ENCODE assay signal across 19 cellular contexts in genomic region chr17:18042969-18043368, GRCh38.
"Had no signal": no experiment of that assay in that cellular context is flagged by ENCODE, and none has a peak within 500 bp of the region (broad histone marks: within the 10 kb centered on the region; RNA-seq: fewer than 3 reads in every experiment).

No MANE protein-coding gene starts in this region.

- H3K27ac Mint-ChIP-seq: activated CD4-positive, alpha-beta T cell treated with anti-CD3 and anti-CD28 coated beads, Interleukin-2, amount 10 ng/mL, durations not matched to agents 7 days and 5 days; activated CD8-positive, alpha-beta T cell treated with anti-CD3 and anti-CD28 coated beads, Interleukin-2, amount 10 ng/mL, durations not matched to agents 7 days and 5 days; activated naive CD8-positive, alpha-beta T cell treated with anti-CD3 and anti-CD28 coated beads, Interleukin-2, amount 10 ng/mL, durations not matched to agents 7 days and 5 days; T-helper 1 cell treated with Interleukin-12 subunit alpha and Interleukin-12 subunit beta and Interleukin-4 antibody, amounts not matched to agents 30 μg/mL and 1 μg/mL, for 36 hours had no signal

- H3K27me3 Mint-ChIP-seq: activated CD4-positive, alpha-beta T cell treated with anti-CD3 and anti-CD28 coated beads, Interleukin-2, amount 10 ng/mL, durations not matched to agents 7 days and 5 days; activated naive CD8-positive, alpha-beta T cell treated with anti-CD3 and anti-CD28 coated beads, Interleukin-2, amount 10 ng/mL, durations not matched to agents 7 days and 5 days; activated T-helper 17 cell treated with anti-CD3 and anti-CD28 coated beads, Interleukin-2, amount 50 U/mL, for 72 hours; naive thymus-derived CD4-positive, alpha-beta T cell had no signal

- H3K4me3 ChIP-seq: coronary artery, lung, thoracic aorta, upper lobe of right lung had no signal

- ATAC-seq: activated CD8-positive, alpha-beta T cell treated with anti-CD3 and anti-CD28 coated beads, Interleukin-2, amount 10 ng/mL, durations not matched to agents 7 days and 5 days; activated T-helper 17 cell treated with anti-CD3 and anti-CD28 coated beads, Interleukin-2, amount 50 U/mL, for 72 hours; naive thymus-derived CD4-positive, alpha-beta T cell; upper lobe of right lung had no signal

- H3K27me3 ChIP-seq: upper lobe of right lung had no signal

- H3K9me3 ChIP-seq: thoracic aorta, upper lobe of right lung had no signal

- H3K27ac ChIP-seq: coronary artery, thoracic aorta, upper lobe of right lung, VCaP had no signal

- DNase-seq: activated CD4-positive, alpha-beta T cell treated with anti-CD3 and anti-CD28 coated beads, Interleukin-2, amount 10 ng/mL, durations not matched to agents 7 days and 5 days; activated CD4-positive, CD25-positive, alpha-beta regulatory T cell treated with anti-CD3 and anti-CD28 coated beads, Interleukin-2, amount 50 U/mL, for 72 hours; activated CD8-positive, alpha-beta T cell treated with anti-CD3 and anti-CD28 coated beads, Interleukin-2, amount 10 ng/mL, durations not matched to agents 7 days and 5 days; activated naive CD4-positive, alpha-beta T cell treated with Interleukin-2 at 50 U/mL for 16 hours; activated naive CD8-positive, alpha-beta T cell treated with anti-CD3 and anti-CD28 coated beads, Interleukin-2, amount 10 ng/mL, durations not matched to agents 7 days and 5 days; activated T-cell treated with anti-CD3 and anti-CD28 coated beads, Interleukin-2, amount 50 U/mL, for 1 hour; amniotic stem cell; cerebellar nuclear complex; kidney; stimulated activated CD4-positive, alpha-beta T cell treated with anti-CD3 and anti-CD28 coated beads, Interleukin-4, amount 100 ng/mL, for 1 hour; stimulated activated naive CD4-positive, alpha-beta T cell treated with Interleukin-2 at 50 U/mL for 16 hours; upper lobe of right lung had no signal

- H3K9me3 Mint-ChIP-seq: activated CD4-positive, alpha-beta T cell treated with anti-CD3 and anti-CD28 coated beads, Interleukin-2, amount 10 ng/mL, durations not matched to agents 7 days and 5 days; activated naive CD8-positive, alpha-beta T cell treated with anti-CD3 and anti-CD28 coated beads, Interleukin-2, amount 10 ng/mL, durations not matched to agents 7 days and 5 days; activated T-helper 17 cell treated with anti-CD3 and anti-CD28 coated beads, Interleukin-2, amount 50 U/mL, for 72 hours; T-helper 1 cell treated with Interleukin-12 subunit alpha and Interleukin-12 subunit beta and Interleukin-4 antibody, amounts not matched to agents 30 μg/mL and 1 μg/mL, for 36 hours had no signal

- H3K4me3 Mint-ChIP-seq: activated CD4-positive, alpha-beta T cell treated with anti-CD3 and anti-CD28 coated beads, Interleukin-2, amount 10 ng/mL, durations not matched to agents 7 days and 5 days; activated CD8-positive, alpha-beta T cell treated with anti-CD3 and anti-CD28 coated beads, Interleukin-2, amount 10 ng/mL, durations not matched to agents 7 days and 5 days; activated naive CD8-positive, alpha-beta T cell treated with anti-CD3 and anti-CD28 coated beads, Interleukin-2, amount 10 ng/mL, durations not matched to agents 7 days and 5 days; activated T-helper 17 cell treated with anti-CD3 and anti-CD28 coated beads, Interleukin-2, amount 50 U/mL, for 72 hours had no signal
